ENCODE assay signal across 8 cellular contexts in the genomic region with DNA sequence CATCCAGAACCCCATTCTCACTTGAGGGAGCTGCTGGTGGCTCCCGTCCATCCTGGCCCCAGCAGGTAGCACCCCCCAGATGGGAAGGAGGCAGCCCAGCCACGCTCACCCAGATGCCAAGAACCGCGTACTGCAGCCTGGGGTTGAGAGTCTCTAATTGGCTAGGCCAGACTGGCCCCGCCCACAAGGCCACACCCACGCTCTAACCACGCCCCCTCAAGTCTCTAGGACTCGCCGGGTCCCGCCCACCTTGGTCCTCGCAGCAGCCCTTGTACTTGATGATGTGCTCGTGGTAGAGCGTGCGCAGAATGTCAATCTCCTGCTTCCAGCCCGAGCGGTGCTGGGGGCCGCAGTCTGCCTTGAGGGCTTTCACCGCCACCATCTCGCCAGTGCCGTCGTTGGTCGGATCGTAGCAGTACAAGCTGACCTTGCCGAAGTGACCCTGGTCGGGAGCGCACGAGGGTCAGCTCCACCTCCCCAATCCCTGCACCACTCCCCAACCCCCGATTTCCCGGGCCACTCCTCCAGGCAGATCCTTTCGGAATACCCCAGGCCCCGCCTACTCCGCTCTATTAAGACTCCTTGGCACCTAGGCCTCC. TPM values are rescaled to one million over a fixed set of nuclear protein-coding genes. Genes with fewer than 3 reads are reported as not detected.
DNase-seq lines count a peak whose midpoint lies in the region; ATAC-seq, FAIRE-seq and TF ChIP-seq lines count a peak whose summit lies in the region.

No MANE protein-coding gene starts in this region.

- DNase-seq in ELR (ENCODE audit: low read depth) (peak; percentile 52), SK-N-SH (peak; percentile 77), H1 (ENCODE audit: low read depth in 1 of 2, low spot score in 2 of 2) (peak; percentile 91 to 99), omental fat pad (ENCODE audit: low spot score) (no peak), vagina (ENCODE audit: extremely low spot score in 2 of 2) (no peak), MCF 10A (ENCODE audit: unreplicated experiment) (no peak)

- POLR2A ChIA-PET in SK-N-SH (lab: Yijun Ruan, JAX): no interaction called here
- POLR2A ChIA-PET in H1 (lab: Charles Lee; ENCODE audit: partially characterized antibody): interaction anchor here (0.6 to 2.2 kb wide), 11 partner anchors 9 to 262 kb away, joined by 3 to 15 read pairs (median 5); a partner anchor contains a TSS
- POLR2A ChIA-PET in MCF 10A (lab: Yijun Ruan, JAX): interaction anchor here (0.6 kb wide), 1 partner anchor 17 kb away, joined by 3 read pairs; no protein-coding TSS in a partner anchor

- H3K9me3 ChIP-seq in SK-N-SH (no peaks in the 10 kb centered on the region), H1 (ENCODE audit: insufficient read depth in 2 of 2, low read depth in 1 of 2, low read length in 1 of 2) (no peaks in the 10 kb centered on the region), vagina (no peaks in the 10 kb centered on the region)

- no peak for TF ChIP-seq EP300 in SK-N-SH (IDR thresholded peaks at IDR 0.05; ENCODE audit: borderline replicate concordance in 1 of 2, low read depth in 1 of 2, low read length in 1 of 2)
- TF ChIP-seq EP300 in H1 (IDR thresholded peaks at IDR 0.05; ENCODE audit: borderline replicate concordance in 1 of 2, low read depth in 2 of 2, low read length in 2 of 2): no peak; a peak in 1 of 3 replicates

- H2BK15ac ChIP-seq in H1 (ENCODE audit: low read length): peak overlapping the region; percentile 72; the same call in 1 of the 2 replicates

- H3K23ac ChIP-seq in H1 (ENCODE audit: insufficient read length): no peak overlapping the region

- H3K27ac ChIP-seq in SK-N-SH (ENCODE audit: low read depth in 2 of 2, low read length in 1 of 2) (no peak overlapping the region), H1 (ENCODE audit: low read depth, low read length) (peak overlapping the region; percentile 68), vagina (no peak overlapping the region)

- H3K4me1 Mint-ChIP-seq in MCF 10A (ENCODE audit: insufficient read depth, unreplicated experiment): no peaks in the 10 kb centered on the region

- peak overlapping the region; percentile 88 for H4K5ac ChIP-seq in H1 (ENCODE audit: insufficient read length, low read depth, low read length)

- ATAC-seq in omental fat pad (ENCODE audit: low FRiP score) (peak; percentile 48), GM21737 (IDR thresholded peaks at IDR 0.05; ENCODE audit: unreplicated experiment) (no peak), HG03521 (IDR thresholded peaks at IDR 0.05; ENCODE audit: unreplicated experiment) (no peak)

- BruUV-seq in MCF 10A (replicated peaks; lab: Mats Ljungman, UMichigan): no TSS peak

- H3K79me2 ChIP-seq in SK-N-SH (ENCODE audit: insufficient read depth): no peaks in the 10 kb centered on the region
- H3K79me2 ChIP-seq in H1 (ENCODE audit: control insufficient read depth in 1 of 2, insufficient read depth in 2 of 2, low read length in 2 of 2): no peaks in the 10 kb centered on the region

- peak overlapping the region; percentile 90; the same call in 1 of the 2 replicates for H4K8ac ChIP-seq in H1 (ENCODE audit: extremely low read depth, insufficient read depth, low read length)

- H3K4me1 ChIP-seq in SK-N-SH (ENCODE audit: control insufficient read depth in 1 of 2, insufficient read depth in 2 of 2, low read depth in 1 of 2, low read length in 1 of 2) (no peaks in the 10 kb centered on the region), H1 (replicated peaks in 1 of 4; ENCODE audit: control insufficient read depth in 3 of 4, insufficient read depth in 4 of 4, low read length in 3 of 4) (peaks cover 0 to 11% (median 8%) of the 10 kb centered on the region in 4 experiments; a peak in 5 of 7 replicates), vagina (no peaks in the 10 kb centered on the region)

- no peaks in the 10 kb centered on the region for H3K9me3 Mint-ChIP-seq in MCF 10A (ENCODE audit: unreplicated experiment)

- H3K14ac ChIP-seq in H1 (ENCODE audit: insufficient read length): no peak overlapping the region

- H3K18ac ChIP-seq in H1 (ENCODE audit: extremely low read depth, low read length): peak overlapping the region; percentile 88

- 0 out of 2 replicates have a peak overlapping the region, but pooled peaks have one; percentile 68 for H2BK12ac ChIP-seq in H1 (ENCODE audit: low read depth, low read length)

- no peak overlapping the region for H2BK20ac ChIP-seq in H1 (ENCODE audit: low read length)

- TF ChIP-seq CTCF in SK-N-SH (IDR thresholded peaks at IDR 0.05) (no peak), H1 (IDR thresholded peaks at IDR 0.05; ENCODE audit: control extremely low read depth in 1 of 3, insufficient read depth in 1 of 3, low read depth in 1 of 3, low read length in 3 of 3) (peak in 1 of 3 experiments; percentile 2; a peak in 1 of 4 replicates), omental fat pad (IDR thresholded peaks at IDR 0.05) (no peak), vagina (IDR thresholded peaks at IDR 0.05) (no peak), MCF 10A (IDR thresholded peaks at IDR 0.05; ENCODE audit: unreplicated experiment) (no peak)

- no peak overlapping the region for H3K4me2 ChIP-seq in SK-N-SH
- H3K4me2 ChIP-seq in H1 (ENCODE audit: insufficient read depth in 1 of 2, low read depth in 2 of 2, low read length in 2 of 2): peak overlapping the region; percentile 72 to 99

- CTCF ChIA-PET in SK-N-SH (lab: Yijun Ruan, JAX) (no interaction called here), H1 (lab: Charles Lee; ENCODE audit: partially characterized antibody) (interaction anchor here (0.8 to 3.2 kb wide), 10 partner anchors 10 to 95 kb away, joined by 3 to 11 read pairs (median 4); a partner anchor contains a TSS), MCF 10A (lab: Yijun Ruan, JAX) (interaction anchor here (0.6 to 0.8 kb wide), 2 partner anchors 26 to 37 kb away, joined by 3 to 4 read pairs; a partner anchor contains a TSS)

- no peaks in the 10 kb centered on the region for H3K27me3 ChIP-seq in SK-N-SH (ENCODE audit: insufficient read depth)
- H3K27me3 ChIP-seq in H1 (replicated peaks in 1 of 4; ENCODE audit: control insufficient read depth in 3 of 4, extremely low read depth in 1 of 4, insufficient read depth in 3 of 4, low read length in 3 of 4): no peaks in the 10 kb centered on the region
- no peaks in the 10 kb centered on the region for H3K27me3 ChIP-seq in vagina

- H2BK5ac ChIP-seq in H1 (ENCODE audit: low read depth, low read length): peak overlapping the region; percentile 95; the same call in 1 of the 2 replicates

- WGBS in SK-N-SH (ENCODE audit: low lambda C conversion rate): 95% methylated on average over 27 of the region's 32 CpGs
- 7% methylated on average over 32 of the region's 32 CpGs; no CpG with 5 or more reads in 1 of the 2 experiments for WGBS in H1 (ENCODE audit: extremely low coverage in 1 of 2, insufficient coverage in 1 of 2, insufficient read length in 1 of 2, insufficient replicate concordance in 2 of 2, low coverage in 1 of 2, low lambda C conversion rate in 2 of 2, missing lambda C conversion rate in 1 of 2), 2 experiments

- TF ChIP-seq POLR2A in H1 (IDR thresholded peaks at IDR 0.05; ENCODE audit: control extremely low read depth in 1 of 2, low read depth in 2 of 2, low read length in 2 of 2) (peak in 1 of 2 experiments; percentile 79; a peak in 1 of 3 replicates), vagina (IDR thresholded peaks at IDR 0.05) (no peak)

- H4K20me1 ChIP-seq in SK-N-SH (ENCODE audit: insufficient read depth): no peaks in the 10 kb centered on the region
- H4K20me1 ChIP-seq in H1 (replicated peaks in 1 of 2; ENCODE audit: control insufficient read depth in 1 of 2, insufficient read depth in 2 of 2, low read length in 2 of 2): no peaks in the 10 kb centered on the region

- no peak overlapping the region for H2AK5ac ChIP-seq in H1 (ENCODE audit: low read depth, low read length)

- H3F3A ChIP-seq in SK-N-SH (replicated peaks; ENCODE audit: insufficient read depth): no peaks in the 10 kb centered on the region

- peak overlapping the region; percentile 88 for H3K56ac ChIP-seq in H1 (replicated peaks; ENCODE audit: insufficient read length, low read depth, low read length)

- peak overlapping the region; percentile 80 for H4K91ac ChIP-seq in H1 (replicated peaks; ENCODE audit: insufficient read length, low read length)

- no peaks in the 10 kb centered on the region for H3K79me1 ChIP-seq in H1 (ENCODE audit: low read depth, low read length)

- H3K4me3 ChIP-seq in SK-N-SH (ENCODE audit: low read depth in 2 of 2, low read length in 1 of 2): no peak overlapping the region
- H3K4me3 ChIP-seq in H1 (ENCODE audit: extremely low read depth in 1 of 4, insufficient read depth in 2 of 4, low read depth in 3 of 4, low read length in 4 of 4): peak overlapping the region; percentile 61 to 69 (median 64)
- H3K4me3 ChIP-seq in vagina: no peak overlapping the region

- H3K9me2 ChIP-seq in SK-N-SH: no peaks in the 10 kb centered on the region

- H3K9ac ChIP-seq in SK-N-SH: no peak overlapping the region
- H3K9ac ChIP-seq in H1 (replicated peaks in 1 of 4; ENCODE audit: extremely low read depth in 1 of 4, low read depth in 3 of 4, low read length in 3 of 4): peak overlapping the region in 3 of 4 experiments; percentile 29 to 72 (median 66); a peak in 5 of 7 replicates

- H3K27ac Mint-ChIP-seq in MCF 10A (ENCODE audit: low read depth, unreplicated experiment): no peak overlapping the region

- peaks cover 18% of the 10 kb centered on the region for H3K23me2 ChIP-seq in H1 (ENCODE audit: low read depth, low read length)

- peak; percentile 94 for FAIRE-seq in H1 (lab: Jason Lieb, UNC)

- H3K4ac ChIP-seq in H1 (replicated peaks; ENCODE audit: insufficient read length, low read depth, low read length): no peak overlapping the region

- peaks cover 51% of the 10 kb centered on the region for H3K36me3 Mint-ChIP-seq in MCF 10A (ENCODE audit: insufficient read depth, unreplicated experiment)

- no peak overlapping the region for H3K4me3 Mint-ChIP-seq in MCF 10A (ENCODE audit: unreplicated experiment)

- H3K36me3 ChIP-seq in SK-N-SH (replicated peaks in 1 of 2; ENCODE audit: control insufficient read depth in 1 of 2, insufficient read depth in 2 of 2, low read length in 1 of 2): peaks cover 8 to 10% of the 10 kb centered on the region in 2 experiments
- peaks cover 0 to 5% (median 2%) of the 10 kb centered on the region in 4 experiments; a peak in 2 of 8 replicates for H3K36me3 ChIP-seq in H1 (ENCODE audit: control insufficient read depth in 2 of 4, insufficient read depth in 4 of 4, low read length in 3 of 4)
- peaks cover 0 to 64% of the 10 kb centered on the region in 2 donors for H3K36me3 ChIP-seq in vagina

- intact Hi-C loops in vagina (cut with DNase I): no loop called here
- intact Hi-C loops in MCF 10A (cut with micrococcal nuclease): no loop called here

- no peaks in the 10 kb centered on the region for H3K27me3 Mint-ChIP-seq in MCF 10A (ENCODE audit: insufficient read depth, unreplicated experiment)

- H2AFZ ChIP-seq in SK-N-SH (ENCODE audit: low read depth): no peak overlapping the region
- no peak overlapping the region for H2AFZ ChIP-seq in H1 (ENCODE audit: low read length)

- no peak for TF ChIP-seq RAD21 in SK-N-SH (IDR thresholded peaks at IDR 0.05; ENCODE audit: low read length)
- no peak for TF ChIP-seq RAD21 in H1 (IDR thresholded peaks at IDR 0.05 in 1 of 2, conservative IDR thresholded peaks at IDR 0.05 in 1 of 2; ENCODE audit: low read depth in 2 of 2, low read length in 2 of 2)

- H2BK120ac ChIP-seq in H1 (replicated peaks; ENCODE audit: low read depth, low read length): no peak overlapping the region

RNA-seq across cellular contexts. Expression of a gene that starts 14.5 kb away (rescaled TPM):
- polyA plus RNA-seq in SK-N-SH (2012; rRNA removed) (12.6 and 15.6 TPM in 2 replicates), H1 (2011; rRNA removed) (15.4 and 18.9 TPM in 2 replicates)
- 8.8 and 11.6 TPM in 2 replicates for polyA plus RNA-seq in SK-N-SH (2012; cell fraction: cytosol; rRNA removed)
- 4.9 and 6.2 TPM in 2 replicates for polyA plus RNA-seq in SK-N-SH (2012; cell fraction: nucleus; rRNA removed)
- 16.5 TPM in 2 replicates for total RNA-seq in H1 (2021; fragmentation: NEBNext Ultra II Directional; extraction: Animal tissue kit (Norgen Biotek cat#: 25700))
- 16.2 TPM for polyA plus RNA-seq in H1 (2011; cell fraction: cytosol; rRNA removed)
- 23.9 TPM for polyA plus RNA-seq in H1 (2011; cell fraction: nucleus; rRNA removed)
- 14.6 to 21.6 TPM (median 18.4 TPM) in 4 replicates for polyA plus RNA-seq in H1 (2012, experiment 1 of 2)
- polyA plus RNA-seq in H1 (2012, experiment 2 of 2): 13.2 TPM
- 23.1 TPM for polyA plus RNA-seq in H1 (2013, experiment 1 of 2)
- 22.4 TPM for polyA plus RNA-seq in H1 (2013, experiment 2 of 2)
- 10.1 and 11.3 TPM in 2 replicates for polyA minus RNA-seq in H1 (2011; rRNA and poly(A)+ RNA removed)
- polyA minus RNA-seq in H1 (2011; cell fraction: cytosol; rRNA and poly(A)+ RNA removed): 11.5 TPM
- 5.6 TPM for polyA minus RNA-seq in H1 (2011; cell fraction: nucleus; rRNA and poly(A)+ RNA removed)
- total RNA-seq in omental fat pad (10 to 100 TPM in 1 of 4 donors, 1 to 10 TPM in 3; 7.7 to 41.1 (median 9.4) TPM), vagina (7.9 TPM), MCF 10A (2022) (7.6 and 7.9 TPM in 2 replicates)

RNA-seq across cellular contexts. Expression of a gene that starts 20.6 kb away (rescaled TPM):
- 3.0 and 8.2 TPM in 2 replicates for polyA plus RNA-seq in SK-N-SH (2012; rRNA removed)
- polyA plus RNA-seq in SK-N-SH (2012; cell fraction: cytosol; rRNA removed): 3.8 and 7.2 TPM in 2 replicates
- 16.3 and 20.6 TPM in 2 replicates for polyA plus RNA-seq in SK-N-SH (2012; cell fraction: nucleus; rRNA removed)
- 70.5 and 72.4 TPM in 2 replicates for total RNA-seq in H1 (2021; fragmentation: NEBNext Ultra II Directional; extraction: Animal tissue kit (Norgen Biotek cat#: 25700))
- polyA plus RNA-seq in H1 (2011; rRNA removed): 5.7 and 17.1 TPM in 2 replicates
- polyA plus RNA-seq in H1 (2011; cell fraction: cytosol; rRNA removed): 7.7 TPM
- polyA plus RNA-seq in H1 (2011; cell fraction: nucleus; rRNA removed): 21.8 TPM
- 20.0 to 44.4 TPM (median 40.7 TPM) in 4 replicates for polyA plus RNA-seq in H1 (2012, experiment 1 of 2)
- 37.2 TPM for polyA plus RNA-seq in H1 (2012, experiment 2 of 2)
- 44.6 TPM for polyA plus RNA-seq in H1 (2013, experiment 1 of 2)
- polyA plus RNA-seq in H1 (2013, experiment 2 of 2): 43.1 TPM
- polyA minus RNA-seq in H1 (2011; rRNA and poly(A)+ RNA removed): 11.8 and 15.6 TPM in 2 replicates
- 32.7 TPM for polyA minus RNA-seq in H1 (2011; cell fraction: cytosol; rRNA and poly(A)+ RNA removed)
- polyA minus RNA-seq in H1 (2011; cell fraction: nucleus; rRNA and poly(A)+ RNA removed): 20.5 TPM
- 10 to 100 TPM; 12.4 to 23.9 (median 15.8) TPM for total RNA-seq in omental fat pad
- total RNA-seq in vagina: 25.5 TPM
- total RNA-seq in MCF 10A (2022): 31.5 and 36.1 TPM in 2 replicates

RNA-seq across cellular contexts. Expression of a gene that starts 26.5 kb away (rescaled TPM):
- 34.8 and 44.6 TPM in 2 replicates for polyA plus RNA-seq in SK-N-SH (2012; rRNA removed)
- polyA plus RNA-seq in SK-N-SH (2012; cell fraction: cytosol; rRNA removed): 11.9 and 17.2 TPM in 2 replicates
- polyA plus RNA-seq in SK-N-SH (2012; cell fraction: nucleus; rRNA removed): 343 and 417 TPM in 2 replicates
- 40.8 and 42.7 TPM in 2 replicates for total RNA-seq in H1 (2021; fragmentation: NEBNext Ultra II Directional; extraction: Animal tissue kit (Norgen Biotek cat#: 25700))
- polyA plus RNA-seq in H1 (2011; rRNA removed): 32.1 and 47.6 TPM in 2 replicates
- polyA plus RNA-seq in H1 (2011; cell fraction: cytosol; rRNA removed): 37.8 TPM
- polyA plus RNA-seq in H1 (2011; cell fraction: nucleus; rRNA removed): 184 TPM
- 44.3 to 65.1 TPM (median 54.1 TPM) in 4 replicates for polyA plus RNA-seq in H1 (2012, experiment 1 of 2)
- polyA plus RNA-seq in H1 (2012, experiment 2 of 2): 41.2 TPM
- polyA plus RNA-seq in H1 (2013, experiment 1 of 2): 39.9 TPM
- 36.9 TPM for polyA plus RNA-seq in H1 (2013, experiment 2 of 2)
- 22.6 and 28.0 TPM in 2 replicates for polyA minus RNA-seq in H1 (2011; rRNA and poly(A)+ RNA removed)
- 20.1 TPM for polyA minus RNA-seq in H1 (2011; cell fraction: cytosol; rRNA and poly(A)+ RNA removed)
- 32.9 TPM for polyA minus RNA-seq in H1 (2011; cell fraction: nucleus; rRNA and poly(A)+ RNA removed)
- total RNA-seq in omental fat pad: 100 to 1,000 TPM in 1 of 4 donors, 10 to 100 TPM in 3; 60.2 to 137 (median 76.9) TPM
- 115 TPM for total RNA-seq in vagina
- total RNA-seq in MCF 10A (2022): 75.0 and 83.7 TPM in 2 replicates

RNA-seq across cellular contexts. Expression of a gene that starts 38.1 kb away (rescaled TPM):
- 45.8 TPM in 2 replicates for polyA plus RNA-seq in SK-N-SH (2012; rRNA removed)
- polyA plus RNA-seq in SK-N-SH (2012; cell fraction: cytosol; rRNA removed): 24.1 and 32.4 TPM in 2 replicates
- polyA plus RNA-seq in SK-N-SH (2012; cell fraction: nucleus; rRNA removed): 44.3 and 76.3 TPM in 2 replicates
- total RNA-seq in H1 (2021; fragmentation: NEBNext Ultra II Directional; extraction: Animal tissue kit (Norgen Biotek cat#: 25700)): 27.0 and 27.8 TPM in 2 replicates
- 64.4 and 80.2 TPM in 2 replicates for polyA plus RNA-seq in H1 (2011; rRNA removed)
- polyA plus RNA-seq in H1 (2011; cell fraction: cytosol; rRNA removed): 56.5 TPM
- 58.5 TPM for polyA plus RNA-seq in H1 (2011; cell fraction: nucleus; rRNA removed)
- 29.0 to 43.7 TPM (median 43.2 TPM) in 4 replicates for polyA plus RNA-seq in H1 (2012, experiment 1 of 2)
- 39.3 TPM for polyA plus RNA-seq in H1 (2012, experiment 2 of 2)
- 18.6 TPM for polyA plus RNA-seq in H1 (2013, experiment 1 of 2)
- polyA plus RNA-seq in H1 (2013, experiment 2 of 2): 19.3 TPM
- polyA minus RNA-seq in H1 (2011; rRNA and poly(A)+ RNA removed): 15.6 and 20.0 TPM in 2 replicates
- polyA minus RNA-seq in H1 (2011; cell fraction: cytosol; rRNA and poly(A)+ RNA removed): 14.0 TPM
- polyA minus RNA-seq in H1 (2011; cell fraction: nucleus; rRNA and poly(A)+ RNA removed): 18.5 TPM
- total RNA-seq in omental fat pad: 10 to 100 TPM in 3 of 4 donors, 1 to 10 TPM in 1; 9.0 to 26.2 (median 17.8) TPM
- 25.0 TPM for total RNA-seq in vagina
- total RNA-seq in MCF 10A (2022): 30.2 and 30.3 TPM in 2 replicates

RNA-seq across cellular contexts. Expression of a gene that starts 44.3 kb away (rescaled TPM):
- polyA plus RNA-seq in SK-N-SH (2012; rRNA removed): 1.8 and 2.1 TPM in 2 replicates
- polyA plus RNA-seq in SK-N-SH (2012; cell fraction: cytosol; rRNA removed): 0.59 and 0.92 TPM in 2 replicates
- polyA plus RNA-seq in SK-N-SH (2012; cell fraction: nucleus; rRNA removed): 15.4 and 19.0 TPM in 2 replicates
- total RNA-seq in H1 (2021; fragmentation: NEBNext Ultra II Directional; extraction: Animal tissue kit (Norgen Biotek cat#: 25700)): 4.6 and 5.1 TPM in 2 replicates
- 4.2 and 8.2 TPM in 2 replicates for polyA plus RNA-seq in H1 (2011; rRNA removed)
- 7.6 TPM for polyA plus RNA-seq in H1 (2011; cell fraction: cytosol; rRNA removed)
- polyA plus RNA-seq in H1 (2011; cell fraction: nucleus; rRNA removed): 24.9 TPM
- 3.5 to 9.1 TPM (median 7.4 TPM) in 4 replicates for polyA plus RNA-seq in H1 (2012, experiment 1 of 2)
- polyA plus RNA-seq in H1 (2012, experiment 2 of 2): 4.4 TPM
- polyA plus RNA-seq in H1 (2013, experiment 1 of 2): 5.0 TPM
- 4.1 TPM for polyA plus RNA-seq in H1 (2013, experiment 2 of 2)
- 0.34 and 0.82 TPM in 2 replicates for polyA minus RNA-seq in H1 (2011; rRNA and poly(A)+ RNA removed)
- polyA minus RNA-seq in H1 (2011; cell fraction: cytosol; rRNA and poly(A)+ RNA removed): 1.0 TPM
- 2.2 TPM for polyA minus RNA-seq in H1 (2011; cell fraction: nucleus; rRNA and poly(A)+ RNA removed)
- total RNA-seq in omental fat pad: 1 to 10 TPM in 1 of 4 donors, under 1 TPM in 3; 0.19 to 2.4 (median 0.94) TPM
- total RNA-seq in vagina: 5.2 TPM
- total RNA-seq in MCF 10A (2022): 3.8 and 4.9 TPM in 2 replicates

Comparison
In these comparisons a context has a peak if more than half of its experiments do, and no peak if none do; other contexts are left out.
1. DNase-seq: peak in ELR (single experiment), SK-N-SH (single experiment) and H1 (2 of 2); none in omental fat pad (single experiment), vagina (0 of 2) and MCF 10A (single experiment).
2. H3K4me3 ChIP-seq: peak in H1 (4 of 4); none in SK-N-SH (0 of 2) and vagina (0 of 2).